ENCODE assay signal across 8 cellular contexts in genomic region chr10:95467162-95467599, GRCh38.
DNase-seq lines count a peak whose midpoint lies in the region; ATAC-seq and TF ChIP-seq lines count a peak whose summit lies in the region.

No MANE protein-coding gene starts in this region.

- no peaks in the 10 kb centered on the region for H3K27me3 ChIP-seq in heart right ventricle

- WGBS in heart right ventricle, 2 donors: 15 to 22% methylated on average over 5 of the region's 5 CpGs

- ATAC-seq in heart right ventricle: peak; percentile 77 to 92 (median 82)

- no peak overlapping the region for H3K4me3 ChIP-seq in heart right ventricle

- CTCF ChIA-PET in HEK293T (lab: Yijun Ruan, JAX): interaction anchor here (1.3 kb wide), 1 partner anchor 21 kb away, joined by 5 read pairs; no protein-coding TSS in a partner anchor

- H3K9me3 ChIP-seq in heart right ventricle: no peaks in the 10 kb centered on the region

- peak overlapping the region; percentile 58 to 94 (median 88) for H3K27ac ChIP-seq in heart right ventricle

- DNase-seq in HEK293T (ENCODE audit: extremely low spot score) (peak; percentile 73), UCSD-AML1 (lab: John Stamatoyannopoulos, UW; ENCODE audit: unreplicated experiment) (peak; percentile 60), heart right ventricle (peak; percentile 47 to 74), retina (peak; percentile 56), Ammon's horn (ENCODE audit: low spot score) (no peak), T-helper 1 cell (no peak)
- no peak for DNase-seq in stimulated activated CD4-positive, alpha-beta T cell treated with anti-CD3 and anti-CD28 coated beads, Interleukin-2, amount 100 ng/mL, for 48 hours
- no peak for DNase-seq in stimulated activated naive CD4-positive, alpha-beta T cell treated with Interleukin-2 at 50 U/mL for 16 hours (lab: John Stamatoyannopoulos, UW)

- H3K4me1 ChIP-seq in heart right ventricle: peaks cover 12 to 96% (median 51%) of the 10 kb centered on the region in 9 donors

- POLR2A ChIA-PET in HEK293T (lab: Yijun Ruan, JAX): no interaction called here

- peak in 7 of 9 donors; percentile 7 to 49 (median 18) for TF ChIP-seq CTCF in heart right ventricle (IDR thresholded peaks at IDR 0.05)

- H3K36me3 ChIP-seq in heart right ventricle: no peaks in the 10 kb centered on the region

- intact Hi-C loops in heart right ventricle (cut with DNase I): loop anchor here in 1 of 10 donors (5.0 kb wide), 1 partner anchor 75 kb away; no protein-coding TSS in a partner anchor

TF ChIP-seq in HEK293T, 16 proteins besides CTCF, POLR2A, EP300 and RAD21:
- TF ChIP-seq PKNOX1 (IDR thresholded peaks at IDR 0.05): peak; percentile 65
- TF ChIP-seq FOXA1 (IDR thresholded peaks at IDR 0.05): no peak
- no peak for TF ChIP-seq SP1 (IDR thresholded peaks at IDR 0.05)
- TF ChIP-seq LEF1 (IDR thresholded peaks at IDR 0.05; ENCODE audit: borderline replicate concordance): 0 out of 2 replicates have a peak, but pooled peaks have one; percentile 45

Comparison
In these comparisons a context has a peak if more than half of its experiments do, and no peak if none do; other contexts are left out.
1. DNase-seq: peak in HEK293T (single experiment), UCSD-AML1 (single experiment), heart right ventricle (2 of 2) and retina (single experiment); none in Ammon's horn (single experiment), stimulated activated CD4-positive, alpha-beta T cell treated with anti-CD3 and anti-CD28 coated beads, Interleukin-2, amount 100 ng/mL, for 48 hours (0 of 2), T-helper 1 cell (0 of 5) and stimulated activated naive CD4-positive, alpha-beta T cell treated with Interleukin-2 at 50 U/mL for 16 hours (single experiment).